1 cellular context compared by ENCODE assay signal in the genomic region with DNA sequence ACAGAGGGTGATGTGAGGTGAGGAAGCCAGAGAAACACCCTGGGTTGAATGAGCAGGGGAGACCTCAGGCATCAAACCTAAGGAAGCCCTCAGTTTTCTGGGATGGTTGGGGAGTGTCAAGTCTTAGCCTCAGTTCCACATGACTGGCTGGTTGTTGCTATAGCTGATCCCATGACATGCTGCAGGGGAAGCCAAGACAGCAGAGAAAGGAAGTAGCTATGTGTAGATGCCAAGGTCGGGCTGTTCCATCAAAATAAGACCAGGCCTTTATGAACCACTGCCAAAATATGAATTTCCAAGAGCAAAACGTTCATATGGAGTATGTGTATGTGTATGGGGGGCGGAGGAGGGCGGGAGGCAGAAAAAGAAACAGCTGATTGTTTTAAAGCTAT.
TF ChIP-seq lines count a peak whose summit lies in the region.

No MANE protein-coding gene starts in this region.

TF ChIP-seq in HepG2, 621 proteins besides CTCF, POLR2A, EP300 and RAD21:
- TF ChIP-seq ZSCAN12 (CRISPR knock-in tag; IDR thresholded peaks at IDR 0.05) (no peak), ZNF570 (CRISPR knock-in tag; IDR thresholded peaks at IDR 0.05; ENCODE audit: borderline replicate concordance) (no peak), JUN (CRISPR knock-in tag; IDR thresholded peaks at IDR 0.05) (no peak), FOXK2 (IDR thresholded peaks at IDR 0.05) (no peak), ESRRA (CRISPR knock-in tag; IDR thresholded peaks at IDR 0.05; ENCODE audit: low read depth) (no peak), ARNT2 (CRISPR knock-in tag; IDR thresholded peaks at IDR 0.05; ENCODE audit: low read depth) (no peak), ZNF713 (CRISPR knock-in tag; IDR thresholded peaks at IDR 0.05) (no peak), RBM39 (IDR thresholded peaks at IDR 0.05; ENCODE audit: low read depth, low read length, poor library complexity, severe bottlenecking) (no peak)
